In the genomic region with DNA sequence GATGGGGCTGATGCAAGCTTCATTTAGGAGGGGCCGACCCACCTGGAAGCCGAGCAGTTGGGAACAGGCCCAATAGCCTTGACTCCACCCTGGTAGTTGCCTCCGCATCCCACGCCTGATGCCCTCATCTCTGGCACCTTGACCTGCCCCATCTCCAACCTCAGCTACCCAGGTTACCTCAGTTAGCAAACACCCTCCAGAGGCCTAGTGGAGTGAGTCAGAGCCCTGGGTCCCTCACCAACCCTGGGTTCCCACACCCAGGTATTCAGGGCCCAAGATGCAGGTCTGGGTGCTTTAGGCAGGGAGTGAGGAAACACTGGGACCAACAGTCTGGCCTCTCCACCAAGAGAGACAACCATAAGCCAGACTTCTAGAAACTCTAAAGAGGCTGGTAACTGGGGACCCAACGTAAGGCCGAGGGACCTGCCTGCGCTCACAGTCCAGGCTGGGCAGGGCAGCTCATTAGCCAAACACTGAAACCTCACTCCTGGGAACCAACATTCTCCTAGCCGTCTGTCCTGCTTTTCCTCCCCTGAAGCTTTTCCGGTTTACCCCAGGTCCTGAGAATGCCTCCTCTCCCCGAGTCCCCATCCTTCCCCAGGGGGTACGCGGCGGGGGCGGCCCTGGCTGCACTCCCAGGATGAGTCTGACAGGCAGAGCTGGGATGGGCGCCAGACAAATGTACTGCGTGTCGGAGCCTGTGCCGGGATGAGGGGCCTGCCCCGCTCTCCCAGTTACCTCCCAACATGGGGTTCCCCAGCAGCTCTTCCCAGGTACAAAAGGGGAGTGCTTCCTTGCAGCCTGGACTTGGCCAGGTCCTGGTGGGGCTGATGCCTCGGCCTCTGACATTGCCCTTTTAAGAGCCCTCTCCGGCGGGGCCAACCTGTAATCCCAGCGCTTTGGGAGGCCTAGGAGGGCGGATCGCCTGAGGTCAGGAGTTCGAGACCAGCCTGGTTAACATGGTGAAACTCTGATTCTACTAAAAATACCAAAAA, we compare ENCODE assay signal across 8 cellular contexts. TPM values are rescaled to one million over a fixed set of nuclear protein-coding genes. Genes with fewer than 3 reads are reported as not detected.
DNase-seq lines count a peak whose midpoint lies in the region; ATAC-seq and TF ChIP-seq lines count a peak whose summit lies in the region.
"Had no signal": no experiment of that assay in that cellular context is flagged by ENCODE, and none has a peak within 500 bp of the region (broad histone marks: within the 10 kb centered on the region; RNA-seq: fewer than 3 reads in every experiment).

No MANE protein-coding gene starts in this region.

- DNase-seq in NCI-H446 (lab: John Stamatoyannopoulos, UW) (peak; percentile 58 to 89), dorsolateral prefrontal cortex (peak in 9 of 10 donors; percentile 61 to 89 (median 79)), mucosa of descending colon (peak; percentile 58 to 63 (median 62)), NCI-H1048 (lab: John Stamatoyannopoulos, UW) (no peak)

- H3K4me3 ChIP-seq in dorsolateral prefrontal cortex (peak overlapping the region in 17 of 59 donors; percentile 1 to 34 (median 17)), mucosa of descending colon (no peak overlapping the region)

- intact Hi-C loops in dorsolateral prefrontal cortex (cut with DNase I), result no loop called here
- intact Hi-C loops in mucosa of descending colon (cut with DNase I, micrococcal nuclease), result no loop called here

- no peaks in the 10 kb centered on the region for H3K27me3 ChIP-seq in dorsolateral prefrontal cortex

- H3K9me3 ChIP-seq in mucosa of descending colon, result no peaks in the 10 kb centered on the region

- peaks cover 7% of the 10 kb centered on the region for H3K4me1 ChIP-seq in mucosa of descending colon (ENCODE audit: low read depth)

- no peaks in the 10 kb centered on the region for H3K36me3 ChIP-seq in mucosa of descending colon (ENCODE audit: low read depth)

- TF ChIP-seq POLR2A in GM18505 (IDR thresholded peaks at IDR 0.05; ENCODE audit: borderline replicate concordance, extremely low read depth, insufficient read depth, insufficient read length), result peak; percentile 26

- H3K27ac ChIP-seq in dorsolateral prefrontal cortex, result peak overlapping the region in 58 of 59 donors; percentile 3 to 91 (median 82)
- H3K27ac ChIP-seq: KMS-11 had no signal

- TF ChIP-seq CTCF in dorsolateral prefrontal cortex (IDR thresholded peaks at IDR 0.05 in 54 of 56, conservative IDR thresholded peaks at IDR 0.05 in 2 of 56; ENCODE audit: low read depth in 1 of 56, partially characterized antibody in 56 of 56), result no peak
- TF ChIP-seq CTCF in mucosa of descending colon (IDR thresholded peaks at IDR 0.05), result no peak

- no peak for ATAC-seq in GM18505 (IDR thresholded peaks at IDR 0.05; ENCODE audit: unreplicated experiment)
- ATAC-seq in mucosa of descending colon, result peak; percentile 64
- ATAC-seq in HG03378 (IDR thresholded peaks at IDR 0.05; ENCODE audit: unreplicated experiment), result no peak
- ATAC-seq in HG03520 (IDR thresholded peaks at IDR 0.05; ENCODE audit: unreplicated experiment), result no peak

RNA-seq across cellular contexts. Expression of a gene that starts 8.9 kb away (rescaled TPM):
- total RNA-seq in dorsolateral prefrontal cortex, result 100 to 1,000 TPM; 115 to 213 (median 171) TPM
- total RNA-seq in mucosa of descending colon, result 10 to 100 TPM in 1 of 3 donors, 1 to 10 TPM in 2; 2.8 to 14.7 (median 3.2) TPM

RNA-seq across cellular contexts. Expression of a gene that starts 26.7 kb away (rescaled TPM):
- total RNA-seq in dorsolateral prefrontal cortex (100 to 1,000 TPM; 109 to 280 (median 226) TPM), mucosa of descending colon (100 to 1,000 TPM; 124 to 143 (median 125) TPM)

RNA-seq across cellular contexts. Expression of a gene that starts 42.5 kb away (rescaled TPM):
- total RNA-seq in dorsolateral prefrontal cortex (100 to 1,000 TPM in 19 of 120 experiments, 10 to 100 TPM in 101; 52.9 to 176 (median 79.2) TPM), mucosa of descending colon (1 to 10 TPM; 3.4 to 9.0 (median 4.2) TPM)

Comparison
In these comparisons a context has a peak if more than half of its experiments do, and no peak if none do; other contexts are left out.
1. RNA of a gene that starts 8.9 kb away (total RNA-seq): 115 to 213 TPM in dorsolateral prefrontal cortex; 2.8 to 14.7 TPM in mucosa of descending colon; every median in the first group is over 4 times any median in the second.
2. RNA of a gene that starts 42.5 kb away (total RNA-seq): 52.9 to 176 TPM in dorsolateral prefrontal cortex; 3.4 to 9.0 TPM in mucosa of descending colon; every median in the first group is over 4 times any median in the second.